8 cellular contexts compared by ENCODE assay signal in the genomic region with DNA sequence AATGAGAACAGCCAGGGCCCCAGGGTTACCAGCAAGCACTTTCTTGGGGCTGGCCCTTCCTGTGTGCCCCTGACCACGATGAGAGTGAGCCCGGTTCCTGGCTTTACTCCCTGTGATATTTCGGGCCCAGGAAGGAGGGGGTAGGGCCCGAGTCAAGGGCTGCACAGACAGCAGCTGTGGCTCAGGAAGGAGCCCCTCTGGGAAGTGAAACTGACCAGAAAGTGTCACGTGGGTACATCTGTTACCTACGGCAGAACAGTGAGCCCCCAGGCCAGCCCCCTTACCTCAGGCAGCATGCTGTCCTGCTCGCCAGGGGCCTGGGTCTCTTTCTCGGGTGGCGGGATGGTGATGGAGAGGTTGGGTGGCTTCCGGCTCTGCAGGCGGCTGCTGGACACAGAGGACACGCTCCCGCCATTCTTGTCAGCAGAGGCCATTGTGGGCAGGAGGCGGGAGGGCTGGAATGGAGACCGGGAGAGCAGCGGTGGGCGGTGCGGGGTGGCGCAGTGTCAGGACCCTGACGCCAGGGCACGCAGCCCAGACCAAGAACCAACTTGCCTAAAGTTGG. TPM values are rescaled to one million over a fixed set of nuclear protein-coding genes. Genes with fewer than 3 reads are reported as not detected.
DNase-seq lines count a peak whose midpoint lies in the region; ATAC-seq, FAIRE-seq and TF ChIP-seq lines count a peak whose summit lies in the region.

No MANE protein-coding gene starts in this region.

- H3K27ac Mint-ChIP-seq in dendritic cell treated with granulocyte-macrophage colony-stimulating factor and Interleukin-4, amounts not matched to agents 40 ng/mL and 50 ng/mL, for 4 days: peak overlapping the region; percentile 58
- H3K27ac Mint-ChIP-seq in stimulated activated naive B cell treated with anti-CD40 and anti-IgM and Interleukin-4, amounts not matched to agents 10 μg/mL and 1 μg/mL and 100 μg/mL, for 72 hours: peak overlapping the region; percentile 95

- peak; percentile 66 for DNase-seq in stimulated activated naive B cell treated with anti-CD40 and anti-IgM and Interleukin-4, amounts not matched to agents 10 μg/mL and 1 μg/mL and 100 μg/mL, for 72 hours
- DNase-seq in stimulated activated CD4-positive, alpha-beta T cell treated with anti-CD3 and anti-CD28 coated beads, Interleukin-12 subunit alpha, Interleukin-12 subunit beta, amount 100 ng/mL, for 4 hours: no peak
- DNase-seq in D721Med (ENCODE audit: insufficient read length, low spot score) (no peak), NCI-H1694 (lab: John Stamatoyannopoulos, UW) (no peak), thyroid gland (no peak)

- intact Hi-C loops in dendritic cell treated with granulocyte-macrophage colony-stimulating factor and Interleukin-4, amounts not matched to agents 40 ng/mL and 50 ng/mL, for 4 days (cut with micrococcal nuclease): no loop called here
- intact Hi-C loops in thyroid gland (cut with DNase I): no loop called here

- H3K4me3 ChIP-seq in thyroid gland (replicated peaks in 1 of 3): no peak overlapping the region

- H3K36me3 Mint-ChIP-seq in dendritic cell treated with granulocyte-macrophage colony-stimulating factor and Interleukin-4, amounts not matched to agents 40 ng/mL and 50 ng/mL, for 4 days (ENCODE audit: low read depth): peaks cover 47% of the 10 kb centered on the region
- H3K36me3 Mint-ChIP-seq in stimulated activated naive B cell treated with anti-CD40 and anti-IgM and Interleukin-4, amounts not matched to agents 10 μg/mL and 1 μg/mL and 100 μg/mL, for 72 hours: peaks cover 34 to 63% of the 10 kb centered on the region in 2 donors

- H3K4me1 Mint-ChIP-seq in dendritic cell treated with granulocyte-macrophage colony-stimulating factor and Interleukin-4, amounts not matched to agents 40 ng/mL and 50 ng/mL, for 4 days (ENCODE audit: low read depth): peaks cover 56% of the 10 kb centered on the region
- peaks cover 51 to 71% of the 10 kb centered on the region in 2 donors for H3K4me1 Mint-ChIP-seq in stimulated activated naive B cell treated with anti-CD40 and anti-IgM and Interleukin-4, amounts not matched to agents 10 μg/mL and 1 μg/mL and 100 μg/mL, for 72 hours

- 79% methylated on average over 18 to 20 of the region's 21 CpGs for WGBS in thyroid gland, 2 donors

- H3K9me3 Mint-ChIP-seq in dendritic cell treated with granulocyte-macrophage colony-stimulating factor and Interleukin-4, amounts not matched to agents 40 ng/mL and 50 ng/mL, for 4 days: no peaks in the 10 kb centered on the region
- H3K9me3 Mint-ChIP-seq in stimulated activated naive B cell treated with anti-CD40 and anti-IgM and Interleukin-4, amounts not matched to agents 10 μg/mL and 1 μg/mL and 100 μg/mL, for 72 hours: peaks cover 0 to 4% of the 10 kb centered on the region in 2 donors

- no peaks in the 10 kb centered on the region for H3K4me1 ChIP-seq in thyroid gland

- peak overlapping the region; percentile 0 for H3K4me3 Mint-ChIP-seq in dendritic cell treated with granulocyte-macrophage colony-stimulating factor and Interleukin-4, amounts not matched to agents 40 ng/mL and 50 ng/mL, for 4 days
- peak overlapping the region; percentile 66 to 68 for H3K4me3 Mint-ChIP-seq in stimulated activated naive B cell treated with anti-CD40 and anti-IgM and Interleukin-4, amounts not matched to agents 10 μg/mL and 1 μg/mL and 100 μg/mL, for 72 hours

- H3K36me3 ChIP-seq in thyroid gland: peaks cover 0 to 5% of the 10 kb centered on the region in 2 donors

- no peaks in the 10 kb centered on the region for H3K27me3 ChIP-seq in thyroid gland

- ATAC-seq in GM19328 (IDR thresholded peaks at IDR 0.05; ENCODE audit: unreplicated experiment): peak; percentile 55
- peak; percentile 65 for ATAC-seq in HG03139 (IDR thresholded peaks at IDR 0.05; ENCODE audit: unreplicated experiment)
- ATAC-seq in stimulated activated naive B cell treated with anti-CD40 and anti-IgM and Interleukin-4, amounts not matched to agents 10 μg/mL and 1 μg/mL and 100 μg/mL, for 72 hours (replicated peaks): peak; percentile 67 to 72

- H3K27ac ChIP-seq in thyroid gland: no peak overlapping the region

- TF ChIP-seq CTCF in D721Med (IDR thresholded peaks at IDR 0.05; ENCODE audit: insufficient read depth, missing control alignments): no peak
- TF ChIP-seq CTCF in thyroid gland (IDR thresholded peaks at IDR 0.05): no peak

- H3K27me3 Mint-ChIP-seq in dendritic cell treated with granulocyte-macrophage colony-stimulating factor and Interleukin-4, amounts not matched to agents 40 ng/mL and 50 ng/mL, for 4 days: peaks cover 4% of the 10 kb centered on the region
- H3K27me3 Mint-ChIP-seq in stimulated activated naive B cell treated with anti-CD40 and anti-IgM and Interleukin-4, amounts not matched to agents 10 μg/mL and 1 μg/mL and 100 μg/mL, for 72 hours: no peaks in the 10 kb centered on the region

- no peak for TF ChIP-seq POLR2A in thyroid gland (IDR thresholded peaks at IDR 0.05)

- H3K9me3 ChIP-seq in thyroid gland: no peaks in the 10 kb centered on the region

- no peak for FAIRE-seq in D721Med (lab: Jason Lieb, UNC)

RNA-seq across cellular contexts. Expression of a gene that starts 13.8 kb away (rescaled TPM):
- total RNA-seq in thyroid gland: under 1 TPM in 1 of 4 donors, not detected in 3; 0.81 TPM

RNA-seq across cellular contexts. Expression of a gene that starts 20.1 kb away (rescaled TPM):
- total RNA-seq in thyroid gland: 10 to 100 TPM; 16.4 to 31.1 (median 22.1) TPM

RNA-seq across cellular contexts. Expression of a gene that starts 28.2 kb away (rescaled TPM):
- total RNA-seq in thyroid gland: 10 to 100 TPM; 26.3 to 47.9 (median 37.3) TPM

RNA-seq across cellular contexts. Expression of a gene that starts 56.3 kb away (rescaled TPM):
- total RNA-seq in thyroid gland: 10 to 100 TPM; 14.7 to 32.3 (median 25.6) TPM

RNA-seq across cellular contexts. Expression of a gene that starts 58.7 kb away (rescaled TPM):
- total RNA-seq in thyroid gland: 1 to 10 TPM; 1.5 to 8.3 (median 4.2) TPM
